In the genomic region with DNA sequence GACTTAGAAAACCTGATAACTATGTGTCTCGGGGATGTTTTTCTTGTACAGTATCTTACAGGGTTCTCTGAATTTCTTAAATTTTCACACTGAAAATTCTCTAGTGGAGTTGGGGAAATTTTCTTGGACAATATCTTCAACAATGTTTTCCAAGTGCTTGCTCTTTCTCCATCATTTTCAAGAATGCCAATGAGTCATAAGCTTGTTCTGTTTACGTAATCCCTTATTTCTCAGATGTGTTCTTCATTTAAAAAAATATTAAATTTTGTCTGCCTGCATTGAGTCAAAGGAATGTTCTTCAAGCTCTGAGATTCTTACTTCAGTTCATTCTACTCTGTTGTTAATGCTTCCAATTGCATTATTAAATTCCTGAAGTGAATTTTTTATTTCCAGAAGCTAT, we compare ENCODE assay signal across 34 cellular contexts. TPM values are rescaled to one million over a fixed set of nuclear protein-coding genes. Genes with fewer than 3 reads are reported as not detected.
A peak's percentile ranks its signal among the peaks of the same experiment; 100 is the strongest.
DNase-seq lines count a peak whose midpoint lies in the region; ATAC-seq, FAIRE-seq and TF ChIP-seq lines count a peak whose summit lies in the region.
"Had no signal": no experiment of that assay in that cellular context is flagged by ENCODE, and none has a peak within 500 bp of the region (broad histone marks: within the 10 kb centered on the region; RNA-seq: fewer than 3 reads in every experiment).

No MANE protein-coding gene starts in this region.

- no peaks in the 10 kb centered on the region for H3K36me3 ChIP-seq in BE2C
- H3K36me3 ChIP-seq in prostate gland = no peaks in the 10 kb centered on the region
- H3K36me3 ChIP-seq: left ventricle myocardium inferior, spleen, uterus had no signal

- H3K27me3 ChIP-seq in BE2C = no peaks in the 10 kb centered on the region
- H3K27me3 ChIP-seq in prostate gland (replicated peaks; ENCODE audit: insufficient read depth) = no peaks in the 10 kb centered on the region
- H3K27me3 ChIP-seq: hepatocyte, spleen, uterus had no signal

- intact Hi-C loops in prostate gland (cut with DNase I) = no loop called here

- H3K4me2 ChIP-seq in A549 = no peak overlapping the region
- H3K4me2 ChIP-seq: hepatocyte, SK-N-SH had no signal

- no peak for ATAC-seq in A549
- ATAC-seq: activated T-cell treated with anti-CD3 and anti-CD28 coated beads, Interleukin-2, amount 50 U/mL, for 72 hours; naive thymus-derived CD4-positive, alpha-beta T cell; stimulated activated memory B cell treated with anti-CD40 and anti-IgM and Interleukin-4, amounts not matched to agents 10 μg/mL and 1 μg/mL and 100 μg/mL, for 72 hours had no signal

- TF ChIP-seq RAD21 in A549 (conservative IDR thresholded peaks at IDR 0.05 in 1 of 2, IDR thresholded peaks at IDR 0.05 in 1 of 2) = no peak

- POLR2A ChIA-PET in A549 (lab: Yijun Ruan, JAX) = no interaction called here

- no peak for DNase-seq in A549 (ENCODE audit: low read depth in 1 of 2, low spot score in 1 of 2)
- DNase-seq in ELR (ENCODE audit: low read depth) = peak; percentile 58
- DNase-seq in amniotic epithelial cell (ENCODE audit: low read depth) = peak; percentile 58
- DNase-seq in fibroblast of peridontal ligament (ENCODE audit: extremely low read depth) = peak; percentile 78
- no peak for DNase-seq in BE2C
- DNase-seq in COLO668 (lab: John Stamatoyannopoulos, UW; ENCODE audit: unreplicated experiment) = no peak
- no peak for DNase-seq in COR-L47 (lab: John Stamatoyannopoulos, UW)
- DNase-seq in prostate gland (ENCODE audit: low spot score) = no peak
- DNase-seq: activated CD4-positive, alpha-beta T cell treated with anti-CD3 and anti-CD28 coated beads, Interleukin-2, amount 10 ng/mL, durations not matched to agents 24 days and 14 days; activated naive CD4-positive, alpha-beta T cell treated with anti-CD3 and anti-CD28 coated beads, Interleukin-2, amount 10 ng/mL, durations not matched to agents 7 days and 5 days; activated T-cell treated with anti-CD3 and anti-CD28 coated beads, Interleukin-2, amount 50 U/mL, for 72 hours; anterior cingulate cortex; central memory CD4-positive, alpha-beta T cell; KBM-7; left ventricle myocardium inferior; naive thymus-derived CD4-positive, alpha-beta T cell; NCI-H1694; NCI-H2171; NCI-H524 treated with DMSO at 0.1 percent for 48 hours; nucleus accumbens; retina; SK-N-SH; spleen; stimulated activated CD4-positive, alpha-beta T cell treated with anti-CD3 and anti-CD28 coated beads, Interleukin-4, amount 100 ng/mL, for 1 hour; T-helper 2 cell; uterus had no signal

- CTCF ChIA-PET in A549 (lab: Yijun Ruan, JAX) = interaction anchor here (1.0 to 1.4 kb wide), 2 partner anchors 23 to 164 kb away, joined by 3 read pairs; no protein-coding TSS in a partner anchor

- no peak overlapping the region for H3K27ac ChIP-seq in A549
- H3K27ac ChIP-seq in prostate gland = no peak overlapping the region
- H3K27ac ChIP-seq: hepatocyte, left ventricle myocardium inferior, spleen, uterus had no signal

- TF ChIP-seq CTCF in A549 (IDR thresholded peaks at IDR 0.05) (no peak), BE2C (IDR thresholded peaks at IDR 0.05; ENCODE audit: low read depth, low read length) (no peak), prostate gland (IDR thresholded peaks at IDR 0.05) (no peak)

- no peak for TF ChIP-seq POLR2A in A549 (IDR thresholded peaks at IDR 0.05; ENCODE audit: low read length)
- no peak for TF ChIP-seq POLR2A in prostate gland (IDR thresholded peaks at IDR 0.05)

- H3K4me3 ChIP-seq in A549 = no peak overlapping the region
- H3K4me3 ChIP-seq in BE2C (ENCODE audit: low read depth, low read length) = no peak overlapping the region
- no peak overlapping the region for H3K4me3 ChIP-seq in prostate gland
- H3K4me3 ChIP-seq: hepatocyte, left ventricle myocardium inferior, spleen, uterus had no signal

- H3K4me1 ChIP-seq in A549 (peaks cover 11% of the 10 kb centered on the region; the same call in 1 of the 3 replicates), BE2C (no peaks in the 10 kb centered on the region), prostate gland (replicated peaks) (no peaks in the 10 kb centered on the region)
- H3K4me1 ChIP-seq: left ventricle myocardium inferior, spleen, uterus had no signal

- FAIRE-seq in A549 (lab: Jason Lieb, UNC) = peak; percentile 32
- FAIRE-seq: A204.1, frontal cortex, RCC 7860 had no signal

- no peak for TF ChIP-seq EP300 in A549 (IDR thresholded peaks at IDR 0.05)

- 75% methylated on average over 2 of the region's 2 CpGs for WGBS in A549 (ENCODE audit: missing lambda C conversion rate)
- 65% methylated on average over 2 of the region's 2 CpGs for WGBS in prostate gland

- peaks cover 2% of the 10 kb centered on the region; the same call in 1 of the 3 replicates for H3K9me3 ChIP-seq in A549
- no peaks in the 10 kb centered on the region for H3K9me3 ChIP-seq in BE2C
- H3K9me3 ChIP-seq in prostate gland = no peaks in the 10 kb centered on the region
- H3K9me3 ChIP-seq: SK-N-SH, uterus had no signal

TF ChIP-seq in A549, 52 proteins besides CTCF, POLR2A, EP300 and RAD21:
- TF ChIP-seq CEBPB (IDR thresholded peaks at IDR 0.05) (0 out of 4 replicates have a peak, but pooled peaks of 1 of the 2 experiments have one; percentile 15), FOSL2 (IDR thresholded peaks at IDR 0.05) (peak; percentile 37; the same call in 1 of the 2 replicates), FOSL2 (CRISPR knock-in tag; IDR thresholded peaks at IDR 0.05) (peak; percentile 55)
- TF ChIP-seq, protein P1, sequence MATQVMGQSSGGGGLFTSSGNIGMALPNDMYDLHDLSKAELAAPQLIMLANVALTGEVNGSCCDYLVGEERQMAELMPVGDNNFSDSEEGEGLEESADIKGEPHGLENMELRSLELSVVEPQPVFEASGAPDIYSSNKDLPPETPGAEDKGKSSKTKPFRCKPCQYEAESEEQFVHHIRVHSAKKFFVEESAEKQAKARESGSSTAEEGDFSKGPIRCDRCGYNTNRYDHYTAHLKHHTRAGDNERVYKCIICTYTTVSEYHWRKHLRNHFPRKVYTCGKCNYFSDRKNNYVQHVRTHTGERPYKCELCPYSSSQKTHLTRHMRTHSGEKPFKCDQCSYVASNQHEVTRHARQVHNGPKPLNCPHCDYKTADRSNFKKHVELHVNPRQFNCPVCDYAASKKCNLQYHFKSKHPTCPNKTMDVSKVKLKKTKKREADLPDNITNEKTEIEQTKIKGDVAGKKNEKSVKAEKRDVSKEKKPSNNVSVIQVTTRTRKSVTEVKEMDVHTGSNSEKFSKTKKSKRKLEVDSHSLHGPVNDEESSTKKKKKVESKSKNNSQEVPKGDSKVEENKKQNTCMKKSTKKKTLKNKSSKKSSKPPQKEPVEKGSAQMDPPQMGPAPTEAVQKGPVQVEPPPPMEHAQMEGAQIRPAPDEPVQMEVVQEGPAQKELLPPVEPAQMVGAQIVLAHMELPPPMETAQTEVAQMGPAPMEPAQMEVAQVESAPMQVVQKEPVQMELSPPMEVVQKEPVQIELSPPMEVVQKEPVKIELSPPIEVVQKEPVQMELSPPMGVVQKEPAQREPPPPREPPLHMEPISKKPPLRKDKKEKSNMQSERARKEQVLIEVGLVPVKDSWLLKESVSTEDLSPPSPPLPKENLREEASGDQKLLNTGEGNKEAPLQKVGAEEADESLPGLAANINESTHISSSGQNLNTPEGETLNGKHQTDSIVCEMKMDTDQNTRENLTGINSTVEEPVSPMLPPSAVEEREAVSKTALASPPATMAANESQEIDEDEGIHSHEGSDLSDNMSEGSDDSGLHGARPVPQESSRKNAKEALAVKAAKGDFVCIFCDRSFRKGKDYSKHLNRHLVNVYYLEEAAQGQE (IDR thresholded peaks at IDR 0.05) = no peak

RNA-seq across cellular contexts. Expression of a gene that starts 21.9 kb away (rescaled TPM):
- polyA plus RNA-seq in A549 (2011; rRNA removed) (0.10 TPM in 1 of 2 replicates, not detected in the other), A549 (2017; fragmentation: RNase III; extraction: RNeasy Plus Mini Kit Qiagen cat#74134 plus additional on column Dnase treatment) (not detected in 3 replicates)
- polyA plus RNA-seq in A549 (2012; cell fraction: cytosol; rRNA removed) = 0.03 TPM in 1 of 2 replicates, not detected in the other
- not detected in 2 replicates for polyA plus RNA-seq in A549 (2012; cell fraction: nucleus; rRNA removed)
- 0.73 TPM in 1 of 2 replicates, not detected in the other for polyA minus RNA-seq in A549 (2011; rRNA and poly(A)+ RNA removed)
- polyA plus RNA-seq in BE2C (2012; ENCODE audit: insufficient read depth, insufficient read length, low read depth) = not detected
- total RNA-seq in prostate gland = under 1 TPM in 1 of 2 donors, not detected in 1; 0.51 TPM
- total RNA-seq: activated CD4-positive, alpha-beta T cell treated with anti-CD3 and anti-CD28 coated beads, Interleukin-2, amount 10 ng/mL, durations not matched to agents 24 days and 14 days; dermis microvascular lymphatic vessel endothelial cell; frontal cortex; hepatocyte; HT-29; left ventricle myocardium inferior; temporal lobe; uterus had no signal
- polyA plus RNA-seq: hepatocyte, SK-N-SH, spleen had no signal

RNA-seq across cellular contexts. Expression of a gene that starts 53.1 kb away (rescaled TPM):
- polyA plus RNA-seq in A549 (2011; rRNA removed) = 41.5 and 54.4 TPM in 2 replicates
- 29.4 and 33.0 TPM in 2 replicates for polyA plus RNA-seq in A549 (2012; cell fraction: cytosol; rRNA removed)
- 24.5 and 29.3 TPM in 2 replicates for polyA plus RNA-seq in A549 (2012; cell fraction: nucleus; rRNA removed)
- polyA plus RNA-seq in A549 (2017; fragmentation: RNase III; extraction: RNeasy Plus Mini Kit Qiagen cat#74134 plus additional on column Dnase treatment) = 35.6 to 43.9 TPM (median 37.1 TPM) in 3 replicates
- polyA minus RNA-seq in A549 (2011; rRNA and poly(A)+ RNA removed) = 34.1 and 48.1 TPM in 2 replicates
- polyA plus RNA-seq in BE2C (2012; ENCODE audit: insufficient read depth, insufficient read length, low read depth) = 0.71 TPM
- 10 to 100 TPM; 35.0 to 90.1 TPM for total RNA-seq in prostate gland

Comparison
In these comparisons a context has a peak if more than half of its experiments do, and no peak if none do; other contexts are left out.
1. DNase-seq: peak in ELR (single experiment), amniotic epithelial cell (single experiment) and fibroblast of peridontal ligament (single experiment); none in A549 (0 of 2), BE2C (single experiment), COLO668 (single experiment), COR-L47 (single experiment) and prostate gland (single experiment).